Comparison of ENCODE assay signal across 8 cellular contexts in the genomic region with DNA sequence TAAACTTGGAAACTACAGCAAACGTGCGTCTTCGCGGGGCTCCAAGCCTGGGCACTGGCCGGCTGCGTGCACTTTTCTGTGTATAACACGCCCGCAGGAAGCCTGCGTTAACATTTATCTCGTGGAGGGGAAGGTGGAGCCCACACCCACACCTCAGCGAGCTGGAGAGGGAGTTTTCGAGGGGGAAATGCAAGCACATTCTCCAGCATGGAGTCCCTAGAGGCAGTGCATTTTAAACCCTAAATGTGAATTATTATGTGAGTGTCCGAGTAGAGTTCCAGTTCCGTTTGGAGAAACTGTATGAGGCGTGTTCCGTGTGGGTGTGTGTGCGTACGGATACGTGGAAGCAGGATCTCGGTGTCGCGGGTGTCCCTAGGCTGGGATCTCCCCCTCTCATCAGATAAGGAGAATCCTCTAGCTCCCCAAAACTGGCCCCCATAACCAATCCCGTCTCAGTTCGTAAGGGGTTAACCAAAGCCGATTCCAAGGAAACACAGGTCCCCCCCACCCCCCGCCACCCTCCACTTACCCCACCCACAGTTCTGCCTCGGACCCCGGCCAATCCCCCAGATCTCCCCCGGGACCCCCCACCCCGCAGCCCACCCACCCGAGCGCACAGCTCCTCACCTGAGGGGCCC. TPM values are rescaled to one million over a fixed set of nuclear protein-coding genes. Genes with fewer than 3 reads are reported as not detected.
DNase-seq lines count a peak whose midpoint lies in the region; ATAC-seq and TF ChIP-seq lines count a peak whose summit lies in the region.

No MANE protein-coding gene starts in this region.

- H3K27ac Mint-ChIP-seq in endothelial cell (ENCODE audit: unreplicated experiment): peak overlapping the region; percentile 96

- H3K27ac ChIP-seq in DND-41 (ENCODE audit: low read length) (peak overlapping the region; percentile 94), thyroid gland (peak overlapping the region; percentile 41 to 94 (median 85))

- H3K4me3 ChIP-seq in DND-41 (ENCODE audit: low read depth in 1 of 2, low read length in 2 of 2) (peak overlapping the region; percentile 40 to 71), mucosa of stomach (ENCODE audit: low read length) (peak overlapping the region; percentile 75), thyroid gland (replicated peaks in 1 of 3) (peak overlapping the region in 2 of 3 donors; percentile 62 to 91)

- H2AFZ ChIP-seq in DND-41 (ENCODE audit: low read depth, low read length): peak overlapping the region; percentile 51

- peaks cover 100% of the 10 kb centered on the region for H3K79me2 ChIP-seq in DND-41 (ENCODE audit: insufficient read depth, low read length)

- ATAC-seq in DND-41 (ENCODE audit: insufficient read depth, low read depth): peak; percentile 2; the same call in 2 of the 3 replicates

- TF ChIP-seq CTCF in DND-41 (IDR thresholded peaks at IDR 0.05; ENCODE audit: borderline replicate concordance, extremely low read depth, low read length, poor library complexity, severe bottlenecking) (peak; percentile 15), endothelial cell (IDR thresholded peaks at IDR 0.05; ENCODE audit: unreplicated experiment) (no peak), thyroid gland (IDR thresholded peaks at IDR 0.05) (no peak)

- TF ChIP-seq POLR2A in thyroid gland (IDR thresholded peaks at IDR 0.05): no peak

- 0 to 1% methylated on average over 20 to 25 of the region's 32 CpGs for WGBS in thyroid gland, 2 donors

- H3K4me2 ChIP-seq in DND-41 (ENCODE audit: insufficient read depth, low read length): peak overlapping the region; percentile 68

- peak overlapping the region; percentile 73 for H3K9ac ChIP-seq in DND-41 (ENCODE audit: low read depth, low read length)
- H3K9ac ChIP-seq in mucosa of stomach (ENCODE audit: low read length): peak overlapping the region; percentile 73

- peaks cover 14% of the 10 kb centered on the region for H3K36me3 Mint-ChIP-seq in endothelial cell (ENCODE audit: low read depth, unreplicated experiment)

- H3K9me3 ChIP-seq in DND-41 (ENCODE audit: insufficient read depth, low read length, severe bottlenecking) (no peaks in the 10 kb centered on the region), mucosa of stomach (ENCODE audit: control insufficient read depth, low read length) (no peaks in the 10 kb centered on the region), thyroid gland (no peaks in the 10 kb centered on the region)

- H3K27me3 ChIP-seq in DND-41 (ENCODE audit: insufficient read depth, low read length, poor library complexity): no peaks in the 10 kb centered on the region
- peaks cover 5% of the 10 kb centered on the region for H3K27me3 ChIP-seq in mucosa of stomach (ENCODE audit: control insufficient read depth, insufficient read depth, low read length)
- H3K27me3 ChIP-seq in thyroid gland: no peaks in the 10 kb centered on the region

- DNase-seq in DND-41 (peak; percentile 57), Kasumi-1 (lab: John Stamatoyannopoulos, UW) (peak; percentile 58 to 76), endothelial cell (ENCODE audit: low spot score) (peak; percentile 26), thyroid gland (peak; percentile 19 to 29), foreskin melanocyte (no peak), GM19238 (ENCODE audit: insufficient read length, low spot score) (no peak)
- peak; percentile 28 for DNase-seq in activated CD4-positive, alpha-beta T cell treated with anti-CD3 and anti-CD28 coated beads, Interleukin-2, amount 50 U/mL, for 1 hour

- H3K4me1 ChIP-seq in DND-41 (ENCODE audit: insufficient read depth, low read length) (peaks cover 46% of the 10 kb centered on the region), mucosa of stomach (ENCODE audit: control insufficient read depth, insufficient read depth, low read length) (peaks cover 7% of the 10 kb centered on the region), thyroid gland (peaks cover 6 to 13% of the 10 kb centered on the region in 2 donors)

- peaks cover 9% of the 10 kb centered on the region; the same call in 1 of the 2 replicates for H4K20me1 ChIP-seq in DND-41 (ENCODE audit: insufficient read depth, low read length)

- H3K36me3 ChIP-seq in DND-41 (ENCODE audit: insufficient read depth, low read length) (peaks cover 26% of the 10 kb centered on the region), mucosa of stomach (ENCODE audit: control insufficient read depth, insufficient read depth, low read length) (no peaks in the 10 kb centered on the region), thyroid gland (no peaks in the 10 kb centered on the region)

- intact Hi-C loops in thyroid gland (cut with DNase I): no loop called here

- H3K27me3 Mint-ChIP-seq in endothelial cell (ENCODE audit: unreplicated experiment): peaks cover 19% of the 10 kb centered on the region

- H3K4me1 Mint-ChIP-seq in endothelial cell (ENCODE audit: unreplicated experiment): peaks cover 30% of the 10 kb centered on the region

- peak overlapping the region; percentile 99 for H3K4me3 Mint-ChIP-seq in endothelial cell (ENCODE audit: unreplicated experiment)

- H3K9me3 Mint-ChIP-seq in endothelial cell (ENCODE audit: unreplicated experiment): no peaks in the 10 kb centered on the region

RNA-seq across cellular contexts. Expression of a gene that starts 0.4 kb away (rescaled TPM):
- total RNA-seq in endothelial cell (ENCODE audit: unreplicated experiment): 32.6 TPM
- 10 to 100 TPM; 11.2 to 18.5 (median 13.2) TPM for total RNA-seq in thyroid gland

Comparison
In these comparisons a context has a peak if more than half of its experiments do, and no peak if none do; other contexts are left out.
1. DNase-seq: peak in DND-41 (single experiment), Kasumi-1 (2 of 2), activated CD4-positive, alpha-beta T cell treated with anti-CD3 and anti-CD28 coated beads, Interleukin-2, amount 50 U/mL, for 1 hour (single experiment), endothelial cell (single experiment) and thyroid gland (2 of 2); none in foreskin melanocyte (single experiment) and GM19238 (single experiment).
2. Peak in every context shown above with its lines, with median percentiles within 50 percentile points of each other: H3K4me3 ChIP-seq.